ENCODE assay signal across 8 cellular contexts in genomic region chr17:19111111-19111711, GRCh38. TPM values are rescaled to one million over a fixed set of nuclear protein-coding genes. Genes with fewer than 3 reads are reported as not detected.
DNase-seq lines count a peak whose midpoint lies in the region; ATAC-seq and TF ChIP-seq lines count a peak whose summit lies in the region.
"Not testable (repeated sequence)": the region's sequence is repeated elsewhere in the genome, so short reads cannot be mapped to it uniquely, and the experiment has no call there.

No MANE protein-coding gene starts in this region.

- not testable (repeated sequence) for H3K79me2 ChIP-seq in OCI-LY3 (ENCODE audit: low read length)

- H3K27me3 Mint-ChIP-seq in effector memory CD8-positive, alpha-beta T cell, result not testable (repeated sequence)

- not testable (repeated sequence) for H4K20me1 ChIP-seq in OCI-LY3 (ENCODE audit: insufficient read depth, low read length)

- H3K27ac ChIP-seq in OCI-LY3 (ENCODE audit: low read length) (peak overlapping the region; percentile 70), lower lobe of right lung (peak overlapping the region; percentile 90)

- not testable (repeated sequence) for H3K27me3 ChIP-seq in OCI-LY3 (ENCODE audit: low read depth, low read length); lower lobe of right lung (ENCODE audit: low read depth)

- in situ Hi-C loops in ACHN (cut with HindIII; ENCODE audit: low pct_ligation_motif_present, low pct_unique_long_range_greater_than_20kb, low sequenced_read_pairs), result not testable (repeated sequence)

- H3K4me2 ChIP-seq in OCI-LY3 (ENCODE audit: low read length), result peak overlapping the region; percentile 72

- H3K36me3 ChIP-seq in OCI-LY3 (replicated peaks; ENCODE audit: low read depth, low read length); lower lobe of right lung: not testable (repeated sequence)

- not testable (repeated sequence) for H2AFZ ChIP-seq in OCI-LY3 (ENCODE audit: low read depth, low read length)

- peak overlapping the region in 1 of 2 donors; percentile 90 for H3K27ac Mint-ChIP-seq in effector memory CD8-positive, alpha-beta T cell

- intact Hi-C loops in lower lobe of right lung (cut with DNase I), result not testable (repeated sequence)

- H3K9me3 Mint-ChIP-seq in effector memory CD8-positive, alpha-beta T cell, result not testable (repeated sequence)

- H3K36me3 Mint-ChIP-seq in effector memory CD8-positive, alpha-beta T cell (ENCODE audit: insufficient read depth), result peaks cover 12% of the 10 kb centered on the region

- DNase-seq in ACHN, result peak; percentile 52
- peak; percentile 42 for DNase-seq in activated T-cell treated with anti-CD3 and anti-CD28 coated beads for 4 hours
- DNase-seq in effector memory CD8-positive, alpha-beta T cell, result peak; percentile 36 to 66 (median 49)
- peak; percentile 81 for DNase-seq in lower lobe of right lung
- peak; percentile 15 to 23 for DNase-seq in stimulated activated CD4-positive, alpha-beta T cell treated with anti-CD3 and anti-CD28 coated beads, Interleukin-12 subunit alpha, Interleukin-12 subunit beta, amount 100 ng/mL, for 24 hours (ENCODE audit: low read depth in 2 of 2)

- peak overlapping the region; percentile 72 for H3K4me3 ChIP-seq in OCI-LY3 (ENCODE audit: low read length)
- peak overlapping the region; percentile 63 for H3K4me3 ChIP-seq in lower lobe of right lung

- H3K4me1 ChIP-seq in OCI-LY3 (ENCODE audit: low read length); lower lobe of right lung: not testable (repeated sequence)

- ATAC-seq in GM18873 (IDR thresholded peaks at IDR 0.05; ENCODE audit: low FRiP score, unreplicated experiment) (peak; percentile 72), HG02938 (IDR thresholded peaks at IDR 0.05; ENCODE audit: unreplicated experiment) (peak; percentile 44), lower lobe of right lung (peak; percentile 97 to 98)
- ATAC-seq in effector memory CD8-positive, alpha-beta T cell (replicated peaks), result peak; percentile 66

- H3K4me1 Mint-ChIP-seq in effector memory CD8-positive, alpha-beta T cell (ENCODE audit: low read depth in 2 of 2), result not testable (repeated sequence)

- peak overlapping the region; percentile 67 to 72 for H3K4me3 Mint-ChIP-seq in effector memory CD8-positive, alpha-beta T cell

- H3K9me3 ChIP-seq in OCI-LY3 (ENCODE audit: insufficient read depth, low read length); lower lobe of right lung: not testable (repeated sequence)

- peak overlapping the region; percentile 60 for H3K9ac ChIP-seq in OCI-LY3 (ENCODE audit: low read length)

- not testable (repeated sequence) for TF ChIP-seq CTCF in OCI-LY3 (IDR thresholded peaks at IDR 0.05; ENCODE audit: low read depth, low read length)
- TF ChIP-seq CTCF in lower lobe of right lung (IDR thresholded peaks at IDR 0.05), result peak; percentile 41

RNA-seq across cellular contexts. Expression of gene GRAPL, which starts 16.2 kb away (rescaled TPM):
- total RNA-seq in lower lobe of right lung, result 10.8 TPM

Comparison
In these comparisons a context has a peak if more than half of its experiments do, and no peak if none do; other contexts are left out.
1. Peak in every context shown above with its lines: DNase-seq, ATAC-seq, H3K4me3 ChIP-seq and H3K27ac ChIP-seq.
2. DNase-seq: peak in every context shown above with its lines; median percentile 81 in lower lobe of right lung; 52 in ACHN; 49 in effector memory CD8-positive, alpha-beta T cell; 42 in activated T-cell treated with anti-CD3 and anti-CD28 coated beads for 4 hours; 19 in stimulated activated CD4-positive, alpha-beta T cell treated with anti-CD3 and anti-CD28 coated beads, Interleukin-12 subunit alpha, Interleukin-12 subunit beta, amount 100 ng/mL, for 24 hours.
3. ATAC-seq: peak in every context shown above with its lines; median percentile 98 in lower lobe of right lung; 72 in GM18873; 66 in effector memory CD8-positive, alpha-beta T cell; 44 in HG02938.